Comparison of ENCODE assay signal across 8 cellular contexts in the genomic region with DNA sequence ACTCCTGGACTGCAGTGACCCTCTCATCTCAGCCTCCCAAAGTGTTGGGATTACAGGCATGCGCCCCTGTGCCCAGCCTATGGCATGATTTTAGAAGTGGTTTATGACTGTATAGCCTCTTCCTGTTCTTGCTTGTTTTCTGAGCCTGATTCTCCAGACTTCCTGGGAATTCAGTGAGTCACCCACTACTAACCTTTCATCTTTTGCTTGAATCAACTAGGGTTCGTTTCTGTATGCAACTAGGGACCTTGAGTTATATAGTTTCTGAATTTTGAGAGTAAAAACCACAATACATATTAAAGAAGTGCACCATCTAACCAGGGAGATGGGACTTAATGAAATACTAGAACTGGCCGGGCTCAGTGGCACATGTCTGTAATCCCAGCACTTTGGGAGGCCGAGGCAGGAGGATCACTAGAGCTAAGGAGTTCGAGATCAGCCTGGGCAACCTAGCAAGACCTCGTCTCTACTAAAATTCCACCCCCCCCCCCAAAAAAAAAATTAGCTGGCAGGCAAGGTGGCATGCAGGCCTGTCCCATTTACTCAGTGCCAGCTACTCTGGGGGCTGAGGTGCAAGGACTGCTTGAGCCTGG.
A peak's percentile ranks its signal among the peaks of the same experiment; 100 is the strongest.
DNase-seq lines count a peak whose midpoint lies in the region; ATAC-seq and TF ChIP-seq lines count a peak whose summit lies in the region.

No MANE protein-coding gene starts in this region.

- H3K4me2 ChIP-seq in OCI-LY1 (ENCODE audit: low read length) = no peak overlapping the region

- H3K9ac ChIP-seq in OCI-LY1 (ENCODE audit: low read length) = no peak overlapping the region
- H3K9ac ChIP-seq in mucosa of stomach (ENCODE audit: low read length) = peak overlapping the region; percentile 22

- H3K27me3 ChIP-seq in OCI-LY1 (ENCODE audit: insufficient read depth, low read length) (no peaks in the 10 kb centered on the region), mucosa of stomach (ENCODE audit: control insufficient read depth, insufficient read depth, low read length) (no peaks in the 10 kb centered on the region)

- peak overlapping the region; percentile 7 for H3K27ac ChIP-seq in OCI-LY1 (ENCODE audit: low read depth, low read length, poor library complexity, severe bottlenecking)

- no peaks in the 10 kb centered on the region for H3K36me3 ChIP-seq in OCI-LY1 (ENCODE audit: insufficient read depth, low read length)
- no peaks in the 10 kb centered on the region for H3K36me3 ChIP-seq in mucosa of stomach (ENCODE audit: control insufficient read depth, insufficient read depth, low read length)

- no peaks in the 10 kb centered on the region for H3F3A ChIP-seq in OCI-LY1 (ENCODE audit: insufficient read depth, low read length)

- H3K4me1 ChIP-seq in OCI-LY1 (ENCODE audit: insufficient read depth, low read length, severe bottlenecking) (peaks cover 39% of the 10 kb centered on the region), mucosa of stomach (ENCODE audit: control insufficient read depth, insufficient read depth, low read length) (peaks cover 12% of the 10 kb centered on the region)

- no peak overlapping the region for H3K4me3 ChIP-seq in OCI-LY1 (ENCODE audit: low read depth, low read length, poor library complexity, severe bottlenecking)
- no peak overlapping the region for H3K4me3 ChIP-seq in mucosa of stomach (ENCODE audit: low read length)

- ATAC-seq in HG02642 (IDR thresholded peaks at IDR 0.05; ENCODE audit: poor library complexity, unreplicated experiment) (no peak), left ventricle myocardium superior (no peak)

- no peaks in the 10 kb centered on the region for H3K9me3 ChIP-seq in OCI-LY1 (ENCODE audit: low read length)
- H3K9me3 ChIP-seq in mucosa of stomach (ENCODE audit: control insufficient read depth, low read length) = no peaks in the 10 kb centered on the region

- TF ChIP-seq CTCF in OCI-LY1 (IDR thresholded peaks at IDR 0.05; ENCODE audit: low read length) = no peak

- DNase-seq in DMS53 (lab: John Stamatoyannopoulos, UW) (peak; percentile 69), brain pericyte (ENCODE audit: low read depth, low spot score) (peak; percentile 36), AML-193 (lab: John Stamatoyannopoulos, UW) (no peak), NCI-H128 (lab: John Stamatoyannopoulos, UW; ENCODE audit: unreplicated experiment) (no peak), left ventricle myocardium superior (no peak)

- no peaks in the 10 kb centered on the region for H4K20me1 ChIP-seq in OCI-LY1 (ENCODE audit: insufficient read depth, low read length)

- intact Hi-C loops in left ventricle myocardium superior (cut with micrococcal nuclease) = no loop called here

- no peak overlapping the region for H2AFZ ChIP-seq in OCI-LY1 (ENCODE audit: low read length)

- H3K79me2 ChIP-seq in OCI-LY1 (ENCODE audit: insufficient read depth, low read length) = peaks cover 49% of the 10 kb centered on the region

- H3K9me2 ChIP-seq in OCI-LY1 (ENCODE audit: low read depth, low read length) = no peaks in the 10 kb centered on the region

Comparison
In these comparisons a context has a peak if more than half of its experiments do, and no peak if none do; other contexts are left out.
1. DNase-seq: peak in DMS53 (single experiment) and brain pericyte (single experiment); none in AML-193 (0 of 2), NCI-H128 (single experiment) and left ventricle myocardium superior (single experiment).